In the genomic region with DNA sequence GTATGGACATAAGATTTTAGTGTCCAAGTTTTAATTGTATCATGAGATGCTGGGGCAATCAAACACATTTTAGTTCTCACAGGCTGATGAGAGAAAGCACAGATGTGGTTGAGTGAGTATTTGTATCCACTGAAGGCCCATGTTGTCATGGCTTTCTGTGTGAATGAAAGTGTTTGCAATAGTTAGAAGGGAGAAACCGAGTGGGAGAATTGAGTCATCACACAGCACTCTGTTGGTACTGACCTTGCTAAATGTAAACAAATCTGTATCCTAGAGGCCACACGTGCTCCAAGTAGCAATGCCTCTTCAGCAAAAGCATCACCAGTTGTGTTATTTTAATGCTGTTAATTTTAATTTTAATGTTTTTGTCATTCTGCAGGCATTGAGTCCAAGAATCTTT, we compare ENCODE assay signal across 9 cellular contexts.
A peak's percentile ranks its signal among the peaks of the same experiment; 100 is the strongest.
DNase-seq lines count a peak whose midpoint lies in the region; ATAC-seq, FAIRE-seq and TF ChIP-seq lines count a peak whose summit lies in the region.
"Had no signal": no experiment of that assay in that cellular context is flagged by ENCODE, and none has a peak within 500 bp of the region (broad histone marks: within the 10 kb centered on the region; RNA-seq: fewer than 3 reads in every experiment).

No MANE protein-coding gene starts in this region.

- no peaks in the 10 kb centered on the region for H3K4me1 ChIP-seq in kidney (ENCODE audit: control insufficient read depth in 1 of 2, insufficient read depth in 1 of 2, low read depth in 1 of 2, low read length in 2 of 2)

- no peaks in the 10 kb centered on the region for H3K9me3 ChIP-seq in kidney (ENCODE audit: control insufficient read depth in 1 of 2, low read length in 2 of 2)
- H3K9me3 ChIP-seq in CD4-positive, alpha-beta T cell (ENCODE audit: control insufficient read depth, low read length), result no peaks in the 10 kb centered on the region

- H3K27me3 ChIP-seq in CD4-positive, alpha-beta T cell (ENCODE audit: control insufficient read depth, insufficient read depth, low read length), result no peaks in the 10 kb centered on the region

- H3K27ac Mint-ChIP-seq in CD4-positive, alpha-beta T cell, result no peak overlapping the region

- CTCF ChIA-PET in RWPE1 (lab: Yijun Ruan, JAX), result no interaction called here
- CTCF ChIA-PET in CD4-positive, alpha-beta T cell (lab: Charles Lee), result no interaction called here

- no peaks in the 10 kb centered on the region for H3K36me3 Mint-ChIP-seq in CD4-positive, alpha-beta T cell (ENCODE audit: low read depth)

- H3K9ac ChIP-seq in kidney (ENCODE audit: low read length in 2 of 2), result no peak overlapping the region

- TF ChIP-seq CTCF in RWPE1 (conservative IDR thresholded peaks at IDR 0.05; ENCODE audit: low read depth) (no peak), kidney (IDR thresholded peaks at IDR 0.05; ENCODE audit: borderline replicate concordance, extremely low read depth, insufficient read depth) (no peak)
- TF ChIP-seq CTCF in CD4-positive, alpha-beta T cell (IDR thresholded peaks at IDR 0.05), result no peak

- intact Hi-C loops in kidney (cut with DNase I), result no loop called here
- intact Hi-C loops in CD4-positive, alpha-beta T cell (cut with DNase I, micrococcal nuclease), result no loop called here

- no peak overlapping the region for H3K4me3 Mint-ChIP-seq in CD4-positive, alpha-beta T cell

- no peaks in the 10 kb centered on the region for H3K9me3 Mint-ChIP-seq in CD4-positive, alpha-beta T cell

- peak; percentile 24 for DNase-seq in activated CD4-positive, alpha-beta T cell treated with anti-CD3 and anti-CD28 coated beads for 48 hours
- DNase-seq in activated CD4-positive, alpha-beta T cell treated with anti-CD3 and anti-CD28 coated beads for 1 hour, result no peak
- peak; percentile 45 for DNase-seq in RWPE1 (ENCODE audit: low spot score)
- DNase-seq in skeletal muscle cell (ENCODE audit: low read depth), result peak; percentile 85
- no peak for DNase-seq in kidney
- no peak for DNase-seq in CD4-positive, alpha-beta T cell
- no peak for DNase-seq in DMS79 (lab: John Stamatoyannopoulos, UW)

- no peak for FAIRE-seq in kidney (lab: Jason Lieb, UNC)

- peaks cover 6% of the 10 kb centered on the region for H3K27me3 Mint-ChIP-seq in CD4-positive, alpha-beta T cell

- POLR2A ChIA-PET in RWPE1 (lab: Yijun Ruan, JAX; ENCODE audit: low non-redundant PET), result no interaction called here
- POLR2A ChIA-PET in CD4-positive, alpha-beta T cell (lab: Charles Lee), result no interaction called here

- no peaks in the 10 kb centered on the region for H3K4me1 Mint-ChIP-seq in CD4-positive, alpha-beta T cell (ENCODE audit: low read depth)

- peak; percentile 99 for ATAC-seq in HG02759 (IDR thresholded peaks at IDR 0.05; ENCODE audit: unreplicated experiment)
- ATAC-seq in CD4-positive, alpha-beta T cell (ENCODE audit: poor library complexity), result no peak

- H3K4me3 ChIP-seq in skeletal muscle cell (ENCODE audit: low read depth, low read length), result no peak overlapping the region
- no peak overlapping the region for H3K4me3 ChIP-seq in kidney (ENCODE audit: low read length in 2 of 2)
- H3K4me3 ChIP-seq: skin epidermis had no signal

- H3K27ac ChIP-seq in RWPE1 (no peak overlapping the region), kidney (ENCODE audit: low read depth in 2 of 2, low read length in 2 of 2) (no peak overlapping the region)
- H3K27ac ChIP-seq in CD4-positive, alpha-beta T cell (ENCODE audit: low read depth, low read length), result no peak overlapping the region

- H3K36me3 ChIP-seq in kidney (ENCODE audit: control insufficient read depth in 1 of 2, insufficient read depth in 2 of 2, low read length in 2 of 2), result no peaks in the 10 kb centered on the region

Comparison
In these comparisons a context has a peak if more than half of its experiments do, and no peak if none do; other contexts are left out.
1. DNase-seq: peak in activated CD4-positive, alpha-beta T cell treated with anti-CD3 and anti-CD28 coated beads for 48 hours (single experiment), RWPE1 (single experiment) and skeletal muscle cell (single experiment); none in activated CD4-positive, alpha-beta T cell treated with anti-CD3 and anti-CD28 coated beads for 1 hour (single experiment), kidney (single experiment), CD4-positive, alpha-beta T cell (0 of 10) and DMS79 (single experiment).